ENCODE assay signal across 3 cellular contexts in the genomic region with DNA sequence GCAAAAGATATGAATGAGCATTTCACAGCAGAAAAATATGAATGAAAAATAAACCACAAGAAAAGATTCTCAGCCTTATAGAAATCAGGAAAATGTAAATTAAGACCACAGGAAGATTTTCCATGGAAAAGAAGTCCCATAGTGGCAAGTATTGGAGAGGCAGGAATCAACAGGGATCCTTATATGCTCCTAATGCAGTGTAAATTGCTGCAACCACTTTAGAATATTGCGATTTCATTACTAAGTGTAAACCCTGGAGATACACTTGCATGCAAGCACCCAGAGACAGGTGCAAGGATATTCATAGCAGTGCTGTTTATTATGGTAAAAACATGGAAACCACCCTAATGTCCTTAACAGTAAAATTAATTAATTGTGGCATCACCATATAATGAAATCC.
"Had no signal": no experiment of that assay in that cellular context is flagged by ENCODE, and none has a peak within 500 bp of the region (broad histone marks: within the 10 kb centered on the region; RNA-seq: fewer than 3 reads in every experiment).

No MANE protein-coding gene starts in this region.

- DNase-seq: GDM1, GF-D8 had no signal

- ATAC-seq: GM12878 had no signal

- H3K4me3 ChIP-seq: GM12878 had no signal
